10 cellular contexts compared by ENCODE assay signal in the genomic region with DNA sequence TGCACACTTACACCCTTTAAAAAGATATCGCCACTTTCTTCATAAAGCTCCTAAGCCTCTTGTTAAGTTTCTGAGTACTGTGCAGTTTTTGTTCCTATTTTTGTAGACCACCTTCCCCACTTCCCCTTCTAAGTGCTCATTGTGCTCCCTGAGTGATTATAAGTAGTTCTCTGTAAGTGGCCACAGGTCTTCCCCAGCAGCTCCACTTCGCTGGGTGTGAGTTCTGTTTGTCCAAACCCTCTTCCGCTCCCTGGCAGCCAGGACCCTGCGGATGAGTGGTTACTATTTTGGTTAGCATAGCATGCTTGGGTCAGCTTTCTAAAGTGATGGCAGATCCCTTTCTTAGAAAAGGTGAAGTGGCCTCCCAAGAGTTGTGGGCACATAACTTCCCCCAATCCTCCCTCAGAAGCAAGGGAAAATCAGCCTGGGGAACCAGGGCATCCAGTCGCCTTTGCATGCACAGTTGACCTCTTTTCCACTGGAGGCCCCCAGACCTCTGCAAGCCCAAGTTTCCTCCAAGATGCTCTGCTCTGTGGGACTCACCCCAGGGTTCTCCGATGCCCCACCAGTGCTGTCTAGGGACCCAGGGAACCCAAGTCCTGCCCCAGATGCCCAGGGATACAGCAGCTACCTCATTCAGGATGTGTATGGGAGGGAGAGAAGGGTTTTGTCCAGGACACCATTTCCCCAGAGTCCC.
DNase-seq lines count a peak whose midpoint lies in the region; ATAC-seq lines count a peak whose summit lies in the region.
"Had no signal": no experiment of that assay in that cellular context is flagged by ENCODE, and none has a peak within 500 bp of the region (broad histone marks: within the 10 kb centered on the region; RNA-seq: fewer than 3 reads in every experiment).

No MANE protein-coding gene starts in this region.

- H3K27ac ChIP-seq in CD8-positive, alpha-beta memory T cell (ENCODE audit: low read depth, low read length): no peak overlapping the region
- H3K27ac ChIP-seq: vagina had no signal

- no peak overlapping the region for H3K27ac Mint-ChIP-seq in CD8-positive, alpha-beta memory T cell

- H3K36me3 Mint-ChIP-seq in CD8-positive, alpha-beta memory T cell: peaks cover 0 to 6% (median 0%) of the 10 kb centered on the region in 3 donors

- no peak overlapping the region for H3K4me3 ChIP-seq in CD8-positive, alpha-beta memory T cell (ENCODE audit: low read length)
- H3K4me3 ChIP-seq: vagina had no signal

- CTCF ChIA-PET in CD8-positive, alpha-beta memory T cell (lab: Charles Lee): no interaction called here

- no peaks in the 10 kb centered on the region for H3K36me3 ChIP-seq in CD8-positive, alpha-beta memory T cell (ENCODE audit: insufficient read depth, low read length)
- H3K36me3 ChIP-seq: vagina had no signal

- H3K4me1 ChIP-seq in CD8-positive, alpha-beta memory T cell (ENCODE audit: insufficient read depth, low read length): peaks cover 18% of the 10 kb centered on the region

- peak; percentile 30 for DNase-seq in ecto neural progenitor cell (ENCODE audit: low spot score)
- DNase-seq in GF-D8 (lab: John Stamatoyannopoulos, UW): no peak
- no peak for DNase-seq in CD8-positive, alpha-beta memory T cell
- no peak for DNase-seq in cortex of kidney (lab: John Stamatoyannopoulos, UW)
- no peak for DNase-seq in DMS53 (lab: John Stamatoyannopoulos, UW)
- DNase-seq: DMS 273 treated with DMSO at 0.1 percent for 48 hours had no signal

- H3K9me3 ChIP-seq in CD8-positive, alpha-beta memory T cell (ENCODE audit: low read length): no peaks in the 10 kb centered on the region
- H3K9me3 ChIP-seq: vagina had no signal

- no peaks in the 10 kb centered on the region for H3K9me3 Mint-ChIP-seq in CD8-positive, alpha-beta memory T cell

- peaks cover 0 to 7% of the 10 kb centered on the region in 2 donors for H3K27me3 Mint-ChIP-seq in CD8-positive, alpha-beta memory T cell

- no peaks in the 10 kb centered on the region for H3K27me3 ChIP-seq in CD8-positive, alpha-beta memory T cell (ENCODE audit: insufficient read depth, low read length, poor library complexity, severe bottlenecking)
- H3K27me3 ChIP-seq: vagina had no signal

- no peak overlapping the region for H3K4me3 Mint-ChIP-seq in CD8-positive, alpha-beta memory T cell

- POLR2A ChIA-PET in CD8-positive, alpha-beta memory T cell (lab: Charles Lee): no interaction called here

- peaks cover 26 to 70% (median 42%) of the 10 kb centered on the region in 3 donors for H3K4me1 Mint-ChIP-seq in CD8-positive, alpha-beta memory T cell

- peak; percentile 88 for ATAC-seq in GM18499 (IDR thresholded peaks at IDR 0.05; ENCODE audit: insufficient read depth, unreplicated experiment)
- peak; percentile 81 for ATAC-seq in GM21515 (IDR thresholded peaks at IDR 0.05; ENCODE audit: unreplicated experiment)
- ATAC-seq in HG03432 (IDR thresholded peaks at IDR 0.05; ENCODE audit: unreplicated experiment): peak; percentile 61
